18 cellular contexts compared by ENCODE assay signal in genomic region chr1:225469051-225469450, GRCh38. TPM values are rescaled to one million over a fixed set of nuclear protein-coding genes. Genes with fewer than 3 reads are reported as not detected.
DNase-seq lines count a peak whose midpoint lies in the region; ATAC-seq, FAIRE-seq and TF ChIP-seq lines count a peak whose summit lies in the region.
"Had no signal": no experiment of that assay in that cellular context is flagged by ENCODE, and none has a peak within 500 bp of the region (broad histone marks: within the 10 kb centered on the region; RNA-seq: fewer than 3 reads in every experiment).

No MANE protein-coding gene starts in this region.

- H3K36me3 Mint-ChIP-seq in activated T-cell treated with anti-CD3 and anti-CD28 coated beads, Interleukin-2, amount 50 U/mL, for 24 hours (ENCODE audit: low read depth), result peaks cover 3% of the 10 kb centered on the region
- no peaks in the 10 kb centered on the region for H3K36me3 Mint-ChIP-seq in activated CD8-positive, alpha-beta T cell treated with anti-CD3 and anti-CD28 coated beads for 36 hours (ENCODE audit: low read depth)
- H3K36me3 Mint-ChIP-seq in stimulated activated memory B cell treated with anti-CD40 and anti-IgM and Interleukin-4, amounts not matched to agents 10 μg/mL and 1 μg/mL and 100 μg/mL, for 72 hours, result no peaks in the 10 kb centered on the region

- H3K4me3 ChIP-seq in kidney (ENCODE audit: low read length in 2 of 2), result no peak overlapping the region
- H3K4me3 ChIP-seq: left lung, SJCRH30, thyroid gland had no signal

- no peak overlapping the region for H3K9ac ChIP-seq in kidney (ENCODE audit: low read length in 2 of 2)

- no peaks in the 10 kb centered on the region for H3K27me3 Mint-ChIP-seq in activated T-cell treated with anti-CD3 and anti-CD28 coated beads, Interleukin-2, amount 50 U/mL, for 24 hours
- no peaks in the 10 kb centered on the region for H3K27me3 Mint-ChIP-seq in activated CD8-positive, alpha-beta T cell treated with anti-CD3 and anti-CD28 coated beads for 36 hours
- H3K27me3 Mint-ChIP-seq in stimulated activated memory B cell treated with anti-CD40 and anti-IgM and Interleukin-4, amounts not matched to agents 10 μg/mL and 1 μg/mL and 100 μg/mL, for 72 hours, result no peaks in the 10 kb centered on the region

- H3K9me3 ChIP-seq in kidney (ENCODE audit: control insufficient read depth in 1 of 2, low read length in 2 of 2), result no peaks in the 10 kb centered on the region
- H3K9me3 ChIP-seq: left lung, SJCRH30, thyroid gland had no signal

- H3K4me3 Mint-ChIP-seq in activated T-cell treated with anti-CD3 and anti-CD28 coated beads, Interleukin-2, amount 50 U/mL, for 24 hours, result peak overlapping the region; percentile 91
- H3K4me3 Mint-ChIP-seq in activated CD8-positive, alpha-beta T cell treated with anti-CD3 and anti-CD28 coated beads for 36 hours, result peak overlapping the region; percentile 91
- no peak overlapping the region for H3K4me3 Mint-ChIP-seq in stimulated activated memory B cell treated with anti-CD40 and anti-IgM and Interleukin-4, amounts not matched to agents 10 μg/mL and 1 μg/mL and 100 μg/mL, for 72 hours

- POLR2A ChIA-PET in activated CD8-positive, alpha-beta T cell treated with anti-CD3 and anti-CD28 coated beads for 36 hours (lab: Charles Lee), result interaction anchor here (1.1 to 3.9 kb wide), 11 partner anchors 8 to 531 kb away, joined by 3 to 18 read pairs (median 6); partner anchors contain the start of genes LBR, SDE2 and SRP9

- no peak for DNase-seq in activated T-cell treated with anti-CD3 and anti-CD28 coated beads, Interleukin-2, amount 50 U/mL, for 24 hours
- DNase-seq in activated T-cell treated with anti-CD3 and anti-CD28 coated beads, Interleukin-2, amount 50 U/mL, for 1 hour, result no peak
- no peak for DNase-seq in activated CD8-positive, alpha-beta T cell treated with anti-CD3 and anti-CD28 coated beads for 36 hours
- DNase-seq in kidney (peak; percentile 22), NCI-H2029 treated with DMSO at 0.1 percent for 48 hours (lab: John Stamatoyannopoulos, UW) (no peak), middle frontal gyrus (ENCODE audit: extremely low spot score, low spot score) (no peak)
- DNase-seq: ACHN, hypothalamus, KG1, NCI-H1105, thyroid gland had no signal

- no peak for FAIRE-seq in kidney (lab: Jason Lieb, UNC)
- FAIRE-seq: GM18507, GM19239, TTC549 had no signal

- H3K9me3 Mint-ChIP-seq in activated T-cell treated with anti-CD3 and anti-CD28 coated beads, Interleukin-2, amount 50 U/mL, for 24 hours, result no peaks in the 10 kb centered on the region
- H3K9me3 Mint-ChIP-seq in activated CD8-positive, alpha-beta T cell treated with anti-CD3 and anti-CD28 coated beads for 36 hours, result no peaks in the 10 kb centered on the region
- H3K9me3 Mint-ChIP-seq in stimulated activated memory B cell treated with anti-CD40 and anti-IgM and Interleukin-4, amounts not matched to agents 10 μg/mL and 1 μg/mL and 100 μg/mL, for 72 hours, result no peaks in the 10 kb centered on the region

- H3K4me1 Mint-ChIP-seq in activated T-cell treated with anti-CD3 and anti-CD28 coated beads, Interleukin-2, amount 50 U/mL, for 24 hours (ENCODE audit: low read depth), result peaks cover 37% of the 10 kb centered on the region
- H3K4me1 Mint-ChIP-seq in activated CD8-positive, alpha-beta T cell treated with anti-CD3 and anti-CD28 coated beads for 36 hours (ENCODE audit: low read depth), result peaks cover 27% of the 10 kb centered on the region
- peaks cover 42% of the 10 kb centered on the region for H3K4me1 Mint-ChIP-seq in stimulated activated memory B cell treated with anti-CD40 and anti-IgM and Interleukin-4, amounts not matched to agents 10 μg/mL and 1 μg/mL and 100 μg/mL, for 72 hours

- H3K27ac ChIP-seq in kidney (ENCODE audit: low read depth in 2 of 2, low read length in 2 of 2), result no peak overlapping the region
- H3K27ac ChIP-seq: SJCRH30, thyroid gland had no signal

- peaks cover 0 to 2% of the 10 kb centered on the region in 2 donors for H3K4me1 ChIP-seq in kidney (ENCODE audit: control insufficient read depth in 1 of 2, insufficient read depth in 1 of 2, low read depth in 1 of 2, low read length in 2 of 2)

- CTCF ChIA-PET in activated CD8-positive, alpha-beta T cell treated with anti-CD3 and anti-CD28 coated beads for 36 hours (lab: Charles Lee), result interaction anchor here (0.9 to 2.5 kb wide), 9 partner anchors 12 to 518 kb away, joined by 3 to 11 read pairs (median 3); partner anchors contain the start of genes LBR and TMEM63A

- intact Hi-C loops in activated CD8-positive, alpha-beta T cell treated with anti-CD3 and anti-CD28 coated beads for 36 hours (cut with micrococcal nuclease), result no loop called here
- intact Hi-C loops in kidney (cut with DNase I), result no loop called here

- no peak for ATAC-seq in activated CD8-positive, alpha-beta T cell treated with anti-CD3 and anti-CD28 coated beads for 36 hours
- ATAC-seq in stimulated activated memory B cell treated with anti-CD40 and anti-IgM and Interleukin-4, amounts not matched to agents 10 μg/mL and 1 μg/mL and 100 μg/mL, for 72 hours, result no peak
- no peak for ATAC-seq in HG02623 (IDR thresholded peaks at IDR 0.05; ENCODE audit: unreplicated experiment)
- ATAC-seq: left lung had no signal

- peak overlapping the region; percentile 98 for H3K27ac Mint-ChIP-seq in activated T-cell treated with anti-CD3 and anti-CD28 coated beads, Interleukin-2, amount 50 U/mL, for 24 hours
- H3K27ac Mint-ChIP-seq in activated CD8-positive, alpha-beta T cell treated with anti-CD3 and anti-CD28 coated beads for 36 hours, result peak overlapping the region; percentile 99
- peak overlapping the region; percentile 98 for H3K27ac Mint-ChIP-seq in stimulated activated memory B cell treated with anti-CD40 and anti-IgM and Interleukin-4, amounts not matched to agents 10 μg/mL and 1 μg/mL and 100 μg/mL, for 72 hours

- no peaks in the 10 kb centered on the region for H3K36me3 ChIP-seq in kidney (ENCODE audit: control insufficient read depth in 1 of 2, insufficient read depth in 2 of 2, low read length in 2 of 2)
- H3K36me3 ChIP-seq: left lung, SJCRH30, thyroid gland had no signal

- no peak for TF ChIP-seq CTCF in activated CD8-positive, alpha-beta T cell treated with anti-CD3 and anti-CD28 coated beads for 36 hours (IDR thresholded peaks at IDR 0.05)
- no peak for TF ChIP-seq CTCF in kidney (IDR thresholded peaks at IDR 0.05; ENCODE audit: borderline replicate concordance, extremely low read depth, insufficient read depth)

RNA-seq across cellular contexts. Expression of gene LBR, which starts 41.2 kb away (rescaled TPM):
- total RNA-seq in activated CD8-positive, alpha-beta T cell treated with anti-CD3 and anti-CD28 coated beads for 36 hours, result 100 to 1,000 TPM; 145 to 156 TPM
- total RNA-seq in kidney, result 80.2 TPM
- polyA plus RNA-seq in kidney (ENCODE audit: insufficient read depth, low read depth, low replicate concordance), result 13.1 TPM
